Comparison of ENCODE assay signal across 11 cellular contexts in genomic region chr9:120109242-120109641, GRCh38.
DNase-seq lines count a peak whose midpoint lies in the region; ATAC-seq and TF ChIP-seq lines count a peak whose summit lies in the region.
"Had no signal": no experiment of that assay in that cellular context is flagged by ENCODE, and none has a peak within 500 bp of the region (broad histone marks: within the 10 kb centered on the region; RNA-seq: fewer than 3 reads in every experiment).

No MANE protein-coding gene starts in this region.

- H3K4me1 ChIP-seq in hepatocyte (ENCODE audit: insufficient read depth), result no peaks in the 10 kb centered on the region
- H3K4me1 ChIP-seq: psoas muscle had no signal

- no peak overlapping the region for H2AFZ ChIP-seq in hepatocyte

- peak; percentile 20 for TF ChIP-seq CTCF in C4-2B (conservative IDR thresholded peaks at IDR 0.05)
- TF ChIP-seq CTCF in GM12872 (IDR thresholded peaks at IDR 0.05; ENCODE audit: insufficient read depth, low read depth, low read length), result peak; percentile 42
- TF ChIP-seq CTCF in hepatocyte (IDR thresholded peaks at IDR 0.05; ENCODE audit: poor library complexity), result peak; percentile 23

- no peaks in the 10 kb centered on the region for H3K79me2 ChIP-seq in hepatocyte

- DNase-seq in NCI-H69 (lab: John Stamatoyannopoulos, UW), result peak; percentile 82
- peak; percentile 44 for DNase-seq in hepatocyte (ENCODE audit: low spot score)
- DNase-seq in activated naive CD4-positive, alpha-beta T cell treated with Interleukin-2 at 50 U/mL for 16 hours, result no peak
- no peak for DNase-seq in anterior cingulate cortex (lab: John Stamatoyannopoulos, UW)
- no peak for DNase-seq in cerebellum (ENCODE audit: low spot score)
- DNase-seq: kidney, psoas muscle, T-helper 17 cell had no signal

- H3K4me2 ChIP-seq in hepatocyte, result no peak overlapping the region

- no peak overlapping the region for H3K4me3 ChIP-seq in hepatocyte
- H3K4me3 ChIP-seq: psoas muscle had no signal

- H3K9me3 ChIP-seq in hepatocyte (ENCODE audit: low read depth), result no peaks in the 10 kb centered on the region
- H3K9me3 ChIP-seq: psoas muscle had no signal

- no peaks in the 10 kb centered on the region for H3K9me2 ChIP-seq in hepatocyte (replicated peaks; ENCODE audit: insufficient read depth)

- no peaks in the 10 kb centered on the region for H4K20me1 ChIP-seq in hepatocyte (ENCODE audit: insufficient read depth, poor library complexity, severe bottlenecking)

- 42% methylated on average over 3 of the region's 3 CpGs for WGBS in hepatocyte (ENCODE audit: low lambda C conversion rate, missing lambda C conversion rate)

- no peaks in the 10 kb centered on the region for H3K36me3 ChIP-seq in hepatocyte (replicated peaks; ENCODE audit: insufficient read depth, low read depth)

- peaks cover 5% of the 10 kb centered on the region for H3K27me3 ChIP-seq in hepatocyte

- H3K27ac ChIP-seq in C4-2B, result no peak overlapping the region
- no peak overlapping the region for H3K27ac ChIP-seq in hepatocyte
- H3K27ac ChIP-seq: psoas muscle had no signal

- ATAC-seq in GM21576 (IDR thresholded peaks at IDR 0.05; ENCODE audit: unreplicated experiment), result no peak
- ATAC-seq: psoas muscle, T-helper 17 cell had no signal

Comparison
In these comparisons a context has a peak if more than half of its experiments do, and no peak if none do; other contexts are left out.
1. DNase-seq: peak in NCI-H69 (single experiment) and hepatocyte (single experiment); none in activated naive CD4-positive, alpha-beta T cell treated with Interleukin-2 at 50 U/mL for 16 hours (single experiment), anterior cingulate cortex (0 of 58) and cerebellum (single experiment).
2. Peak in every context shown above with its lines, with median percentiles within 50 percentile points of each other: CTCF ChIP-seq.